ENCODE assay signal across 8 cellular contexts in genomic region chr15:92797168-92798052, GRCh38.
A peak's percentile ranks its signal among the peaks of the same experiment; 100 is the strongest.
DNase-seq lines count a peak whose midpoint lies in the region; TF ChIP-seq lines count a peak whose summit lies in the region.

No MANE protein-coding gene starts in this region.

- H3K4me1 ChIP-seq in Loucy (ENCODE audit: insufficient read depth, low read length, poor library complexity, severe bottlenecking), result no peaks in the 10 kb centered on the region
- peaks cover 0 to 18% (median 11%) of the 10 kb centered on the region in 4 donors for H3K4me1 ChIP-seq in liver (ENCODE audit: control insufficient read depth in 4 of 4, insufficient read depth in 4 of 4, low read length in 3 of 4)
- H3K4me1 ChIP-seq in thyroid gland, result peaks cover 0 to 10% of the 10 kb centered on the region in 2 donors

- no peak overlapping the region for H3K4me2 ChIP-seq in Loucy (ENCODE audit: low read depth, low read length, poor library complexity, severe bottlenecking)

- H3K9ac ChIP-seq in Loucy (ENCODE audit: low read depth, low read length, poor library complexity, severe bottlenecking), result no peak overlapping the region
- H3K9ac ChIP-seq in liver (ENCODE audit: low read depth in 1 of 2, low read length in 2 of 2), result peak overlapping the region; percentile 21 to 45

- H3K27ac ChIP-seq in RWPE1 (peak overlapping the region; percentile 76), liver (ENCODE audit: low read depth in 1 of 2, low read length in 2 of 2) (peak overlapping the region; percentile 32 to 60), thyroid gland (peak overlapping the region in 2 of 3 donors; percentile 41 to 51)

- H3K27me3 ChIP-seq in Loucy (ENCODE audit: insufficient read depth, low read length, poor library complexity, severe bottlenecking), result no peaks in the 10 kb centered on the region
- no peaks in the 10 kb centered on the region for H3K27me3 ChIP-seq in liver (ENCODE audit: control insufficient read depth in 4 of 4, insufficient read depth in 4 of 4, low read length in 3 of 4)
- H3K27me3 ChIP-seq in thyroid gland, result no peaks in the 10 kb centered on the region

- no peaks in the 10 kb centered on the region for H3K27me3 Mint-ChIP-seq in activated naive CD4-positive, alpha-beta T cell treated with anti-CD3 and anti-CD28 coated beads for 36 hours (ENCODE audit: low read depth)

- CTCF ChIA-PET in activated naive CD4-positive, alpha-beta T cell treated with anti-CD3 and anti-CD28 coated beads for 36 hours (lab: Charles Lee), result interaction anchor here (0.6 to 5.3 kb wide), 33 partner anchors 9 to 238 kb away, joined by 3 to 61 read pairs (median 5); partner anchors contain the start of gene CHD2
- CTCF ChIA-PET in RWPE1 (lab: Yijun Ruan, JAX), result interaction anchor here (0.6 to 1.6 kb wide), 16 partner anchors 9 to 940 kb away, joined by 3 to 7 read pairs (median 4); no protein-coding TSS in a partner anchor

- 74% methylated on average over 12 of the region's 12 CpGs for WGBS in liver
- WGBS in thyroid gland, 2 donors, result 76 to 78% methylated on average over 12 of the region's 12 CpGs

- intact Hi-C loops in activated naive CD4-positive, alpha-beta T cell treated with anti-CD3 and anti-CD28 coated beads for 36 hours (cut with micrococcal nuclease), result loop anchor here (1.0 to 5.0 kb wide), 4 partner anchors 121 to 1323 kb away; no protein-coding TSS in a partner anchor
- intact Hi-C loops in thyroid gland (cut with DNase I), result loop anchor here (5.0 to 10.0 kb wide), 2 partner anchors 125 to 227 kb away; no protein-coding TSS in a partner anchor

- H3K9me2 ChIP-seq in Loucy (replicated peaks; ENCODE audit: low read depth, low read length), result no peaks in the 10 kb centered on the region

- TF ChIP-seq CTCF in Loucy (conservative IDR thresholded peaks at IDR 0.05; ENCODE audit: low read length) (peak; percentile 81), RWPE1 (conservative IDR thresholded peaks at IDR 0.05; ENCODE audit: low read depth) (peak; percentile 88), choroid plexus epithelial cell (conservative IDR thresholded peaks at IDR 0.05; ENCODE audit: low read depth, low read length) (peak; percentile 62), liver (IDR thresholded peaks at IDR 0.05; ENCODE audit: low read depth, low read length, missing input control) (peak; percentile 84), thyroid gland (IDR thresholded peaks at IDR 0.05) (peak; percentile 55 to 85 (median 62))

- H2AFZ ChIP-seq in Loucy (ENCODE audit: low read length), result peak overlapping the region; percentile 63

- DNase-seq in activated naive CD4-positive, alpha-beta T cell treated with anti-CD3 and anti-CD28 coated beads for 36 hours, result peak; percentile 53
- no peak for DNase-seq in activated naive CD4-positive, alpha-beta T cell treated with anti-CD3 and anti-CD28 coated beads, Interleukin-2, amount 50 U/mL, for 16 hours
- peak; percentile 71 for DNase-seq in H4 (ENCODE audit: low spot score)
- DNase-seq in RWPE1 (ENCODE audit: low spot score), result no peak
- peak; percentile 88 for DNase-seq in choroid plexus epithelial cell (ENCODE audit: low read depth)
- DNase-seq in thyroid gland, result no peak

- H3F3A ChIP-seq in Loucy (ENCODE audit: low read depth), result no peaks in the 10 kb centered on the region

- H3K4me3 ChIP-seq in Loucy (ENCODE audit: low read length, poor library complexity, severe bottlenecking), result no peak overlapping the region
- H3K4me3 ChIP-seq in choroid plexus epithelial cell (ENCODE audit: low read depth, low read length), result no peak overlapping the region
- no peak overlapping the region for H3K4me3 ChIP-seq in liver (ENCODE audit: low read depth in 1 of 3, low read length in 3 of 3)
- no peak overlapping the region for H3K4me3 ChIP-seq in thyroid gland (replicated peaks in 1 of 3)

- TF ChIP-seq POLR2A in thyroid gland (IDR thresholded peaks at IDR 0.05), result no peak

- H3K36me3 ChIP-seq in Loucy (ENCODE audit: insufficient read depth, low read length) (no peaks in the 10 kb centered on the region), liver (ENCODE audit: control insufficient read depth in 4 of 4, insufficient read depth in 3 of 4, low read depth in 1 of 4, low read length in 3 of 4) (no peaks in the 10 kb centered on the region), thyroid gland (no peaks in the 10 kb centered on the region)

- H3K4me3 Mint-ChIP-seq in activated naive CD4-positive, alpha-beta T cell treated with anti-CD3 and anti-CD28 coated beads for 36 hours, result no peak overlapping the region

- no peaks in the 10 kb centered on the region for H4K20me1 ChIP-seq in Loucy (ENCODE audit: insufficient read depth, low read length, poor library complexity, severe bottlenecking)

- H3K79me2 ChIP-seq in Loucy (ENCODE audit: insufficient read depth, low read length), result no peaks in the 10 kb centered on the region

- peaks cover 2% of the 10 kb centered on the region for H3K36me3 Mint-ChIP-seq in activated naive CD4-positive, alpha-beta T cell treated with anti-CD3 and anti-CD28 coated beads for 36 hours (ENCODE audit: low read depth)

- TF ChIP-seq RAD21 in liver (IDR thresholded peaks at IDR 0.05), result peak; percentile 91 to 92

- H3K27ac Mint-ChIP-seq in activated naive CD4-positive, alpha-beta T cell treated with anti-CD3 and anti-CD28 coated beads for 36 hours, result peak overlapping the region; percentile 19

- H3K9me3 Mint-ChIP-seq in activated naive CD4-positive, alpha-beta T cell treated with anti-CD3 and anti-CD28 coated beads for 36 hours, result peaks cover 2% of the 10 kb centered on the region

- peaks cover 11% of the 10 kb centered on the region for H3K4me1 Mint-ChIP-seq in activated naive CD4-positive, alpha-beta T cell treated with anti-CD3 and anti-CD28 coated beads for 36 hours (ENCODE audit: low read depth)

- no peaks in the 10 kb centered on the region for H3K9me3 ChIP-seq in Loucy (ENCODE audit: insufficient read depth, low read depth, low read length)
- no peaks in the 10 kb centered on the region for H3K9me3 ChIP-seq in liver (ENCODE audit: control insufficient read depth in 4 of 4, low read length in 3 of 4)
- no peaks in the 10 kb centered on the region for H3K9me3 ChIP-seq in thyroid gland

- POLR2A ChIA-PET in RWPE1 (lab: Yijun Ruan, JAX; ENCODE audit: low non-redundant PET), result interaction anchor here (0.6 to 1.0 kb wide), 2 partner anchors 73 to 103 kb away, joined by 3 to 12 read pairs; partner anchors contain the start of gene CHD2

TF ChIP-seq in liver, 16 proteins besides CTCF, POLR2A, EP300 and RAD21:
- no peak for TF ChIP-seq NR2F2 (IDR thresholded peaks at IDR 0.05)
- no peak for TF ChIP-seq ATF3 (IDR thresholded peaks at IDR 0.05)
- TF ChIP-seq JUND (IDR thresholded peaks at IDR 0.05), result no peak
- TF ChIP-seq YY1 (IDR thresholded peaks at IDR 0.05), result peak; percentile 48
- no peak for TF ChIP-seq GABPA (IDR thresholded peaks at IDR 0.05 in 1 of 2, conservative IDR thresholded peaks at IDR 0.05 in 1 of 2)
- TF ChIP-seq RXRA (IDR thresholded peaks at IDR 0.05), result no peak
- peak in 1 of 2 donors; percentile 29 for TF ChIP-seq HNF4A (conservative IDR thresholded peaks at IDR 0.05)
- no peak for TF ChIP-seq TAF1 (conservative IDR thresholded peaks at IDR 0.05)
- TF ChIP-seq SP1 (IDR thresholded peaks at IDR 0.05), result no peak

Comparison
In these comparisons a context has a peak if more than half of its experiments do, and no peak if none do; other contexts are left out.
1. DNase-seq: peak in activated naive CD4-positive, alpha-beta T cell treated with anti-CD3 and anti-CD28 coated beads for 36 hours (single experiment), H4 (single experiment) and choroid plexus epithelial cell (single experiment); none in activated naive CD4-positive, alpha-beta T cell treated with anti-CD3 and anti-CD28 coated beads, Interleukin-2, amount 50 U/mL, for 16 hours (single experiment), RWPE1 (single experiment) and thyroid gland (0 of 2).
2. Peak in every context shown above with its lines, with median percentiles within 50 percentile points of each other: CTCF ChIP-seq and H3K27ac ChIP-seq.